ENCODE assay signal across 31 cellular contexts in genomic region chr19:13877303-13877702, GRCh38. TPM values are rescaled to one million over a fixed set of nuclear protein-coding genes. Genes with fewer than 3 reads are reported as not detected.
"Had no signal": no experiment of that assay in that cellular context is flagged by ENCODE, and none has a peak within 500 bp of the region (broad histone marks: within the 10 kb centered on the region; RNA-seq: fewer than 3 reads in every experiment).

No MANE protein-coding gene starts in this region.

- DNase-seq: dermis blood vessel endothelial cell; effector memory CD4-positive, alpha-beta T cell; foreskin keratinocyte; heart left ventricle; kidney; left lung; mesenchymal stem cell; midbrain; natural killer cell; stimulated activated CD4-positive, alpha-beta T cell treated with anti-CD3 and anti-CD28 coated beads, Interleukin-12 subunit alpha, Interleukin-12 subunit beta, amount 100 ng/mL, for 4 hours; stimulated activated CD4-positive, alpha-beta T cell treated with anti-CD3 and anti-CD28 coated beads, Interleukin-1b, Interleukin-23, amount 100 ng/mL, for 48 hours; stimulated activated CD4-positive, alpha-beta T cell treated with anti-CD3 and anti-CD28 coated beads, Interleukin-4, amount 100 ng/mL, for 1 hour; stimulated activated CD8-positive, alpha-beta memory T cell treated with anti-CD3 and anti-CD28 coated beads, Interleukin-4, amount 100 ng/mL, for 48 hours; stimulated activated naive CD4-positive, alpha-beta T cell; stimulated activated naive CD8-positive, alpha-beta T cell treated with anti-CD3 and anti-CD28 coated beads, Interleukin-15, amount 100 ng/mL, for 72 hours; thyroid gland had no signal

- ATAC-seq: foreskin keratinocyte; gastroesophageal sphincter; heart left ventricle; left lung; natural killer cell; sciatic nerve; stimulated activated naive CD8-positive, alpha-beta T cell treated with anti-CD3 and anti-CD28 coated beads, Interleukin-15, amount 100 ng/mL, for 72 hours had no signal

- H3K4me2 ChIP-seq: hepatocyte, smooth muscle cell had no signal

- H3K27ac ChIP-seq: coronary artery, esophagus muscularis mucosa, foreskin keratinocyte, gastroesophageal sphincter, heart left ventricle, hepatocyte, left lung, neutrophil, parathyroid adenoma, thyroid gland had no signal

- FAIRE-seq: endothelial cell of umbilical vein, kidney had no signal

- H3K36me3 ChIP-seq: esophagus muscularis mucosa, gastroesophageal sphincter, heart left ventricle, left lung, neutrophil, thyroid gland had no signal

- H3K27me3 ChIP-seq: foreskin keratinocyte, heart left ventricle, hepatocyte, left lung, thyroid gland had no signal

- H2AFZ ChIP-seq: hepatocyte, parathyroid adenoma had no signal

- H3K9me3 ChIP-seq: esophagus muscularis mucosa, gastroesophageal sphincter, heart left ventricle, left lung, neutrophil, thyroid gland had no signal

- H3K9ac ChIP-seq: parathyroid adenoma had no signal

- H3K79me2 ChIP-seq: hepatocyte, parathyroid adenoma had no signal

- H3K4me3 ChIP-seq: coronary artery, esophagus muscularis mucosa, gastroesophageal sphincter, heart left ventricle, hepatocyte, left lung, smooth muscle cell, thyroid gland had no signal

RNA-seq across cellular contexts. Expression of gene NANOS3, which starts 0.4 kb away (rescaled TPM):
- total RNA-seq: dermis blood vessel endothelial cell, epithelial cell of proximal tubule, esophagus muscularis mucosa, fibroblast of lung, lower leg skin, myocyte, omental fat pad, smooth muscle cell, thyroid gland, urinary bladder had no signal
- polyA plus RNA-seq: fibroblast of lung had no signal
